9 cellular contexts compared by ENCODE assay signal in genomic region chr2:159617080-159617479, GRCh38. TPM values are rescaled to one million over a fixed set of nuclear protein-coding genes. Genes with fewer than 3 reads are reported as not detected.
A peak's percentile ranks its signal among the peaks of the same experiment; 100 is the strongest.
DNase-seq lines count a peak whose midpoint lies in the region; ATAC-seq and TF ChIP-seq lines count a peak whose summit lies in the region.
"Had no signal": no experiment of that assay in that cellular context is flagged by ENCODE, and none has a peak within 500 bp of the region (broad histone marks: within the 10 kb centered on the region; RNA-seq: fewer than 3 reads in every experiment).

No MANE protein-coding gene starts in this region.

- H3K4me3 Mint-ChIP-seq in glutamatergic neuron (ENCODE audit: unreplicated experiment), result peak overlapping the region; percentile 98
- no peak overlapping the region for H3K4me3 Mint-ChIP-seq in stimulated activated naive CD8-positive, alpha-beta T cell treated with anti-CD3 and anti-CD28 coated beads, Interleukin-15, amount 100 ng/mL, for 72 hours

- no peaks in the 10 kb centered on the region for H3K9me3 ChIP-seq in SJCRH30 (replicated peaks)
- no peaks in the 10 kb centered on the region for H3K9me3 ChIP-seq in prostate gland

- WGBS in prostate gland, result 15% methylated on average over 4 of the region's 4 CpGs

- no peaks in the 10 kb centered on the region for H3K27me3 ChIP-seq in SJCRH30
- no peaks in the 10 kb centered on the region for H3K27me3 ChIP-seq in prostate gland (replicated peaks; ENCODE audit: insufficient read depth)

- peak overlapping the region; percentile 98 for H3K27ac ChIP-seq in SJCRH30
- H3K27ac ChIP-seq in prostate gland, result peak overlapping the region; percentile 98 to 99

- peaks cover 10% of the 10 kb centered on the region for H3K36me3 Mint-ChIP-seq in glutamatergic neuron (ENCODE audit: unreplicated experiment)

- peak overlapping the region; percentile 93 for H3K4me3 ChIP-seq in SJCRH30
- H3K4me3 ChIP-seq in prostate gland, result peak overlapping the region; percentile 70 to 76

- peak; percentile 57 for DNase-seq in DMS53 (lab: John Stamatoyannopoulos, UW)
- peak in 1 of 2 experiments; percentile 32 for DNase-seq in SJCRH30
- DNase-seq in glutamatergic neuron, result no peak
- DNase-seq in prostate gland (ENCODE audit: low spot score), result no peak
- DNase-seq in 8988T, result no peak
- no peak for DNase-seq in stimulated activated naive CD8-positive, alpha-beta T cell treated with anti-CD3 and anti-CD28 coated beads, Interleukin-15, amount 100 ng/mL, for 72 hours
- no peak for DNase-seq in activated CD4-positive, CD25-positive, alpha-beta regulatory T cell treated with anti-CD3 and anti-CD28 coated beads, Interleukin-2, amount 50 U/mL, for 72 hours
- DNase-seq: activated naive CD4-positive, alpha-beta T cell treated with anti-CD3 and anti-CD28 coated beads for 36 hours had no signal

- H3K27me3 Mint-ChIP-seq in glutamatergic neuron (ENCODE audit: unreplicated experiment), result peaks cover 21% of the 10 kb centered on the region
- peaks cover 7% of the 10 kb centered on the region for H3K27me3 Mint-ChIP-seq in stimulated activated naive CD8-positive, alpha-beta T cell treated with anti-CD3 and anti-CD28 coated beads, Interleukin-15, amount 100 ng/mL, for 72 hours

- ATAC-seq in stimulated activated naive CD8-positive, alpha-beta T cell treated with anti-CD3 and anti-CD28 coated beads, Interleukin-15, amount 100 ng/mL, for 72 hours, result no peak
- no peak for ATAC-seq in HG03039 (IDR thresholded peaks at IDR 0.05; ENCODE audit: unreplicated experiment)

- intact Hi-C loops in prostate gland (cut with DNase I), result loop anchor here (5.0 to 10.0 kb wide), 2 partner anchors 95 to 178 kb away; partner anchors contain the start of genes CD302 and MARCHF7

- TF ChIP-seq CTCF in glutamatergic neuron (IDR thresholded peaks at IDR 0.05; ENCODE audit: partially characterized antibody, unreplicated experiment) (no peak), prostate gland (IDR thresholded peaks at IDR 0.05) (no peak)

- peaks cover 15% of the 10 kb centered on the region for H3K4me1 ChIP-seq in SJCRH30
- no peaks in the 10 kb centered on the region for H3K4me1 ChIP-seq in prostate gland (replicated peaks)

- peaks cover 11% of the 10 kb centered on the region for H3K4me1 Mint-ChIP-seq in glutamatergic neuron (ENCODE audit: low read depth, unreplicated experiment)
- H3K4me1 Mint-ChIP-seq in stimulated activated naive CD8-positive, alpha-beta T cell treated with anti-CD3 and anti-CD28 coated beads, Interleukin-15, amount 100 ng/mL, for 72 hours, result peaks cover 13% of the 10 kb centered on the region

- peak overlapping the region; percentile 99 for H3K27ac Mint-ChIP-seq in glutamatergic neuron (ENCODE audit: unreplicated experiment)
- H3K27ac Mint-ChIP-seq in stimulated activated naive CD8-positive, alpha-beta T cell treated with anti-CD3 and anti-CD28 coated beads, Interleukin-15, amount 100 ng/mL, for 72 hours, result no peak overlapping the region
- H3K27ac Mint-ChIP-seq: activated naive CD4-positive, alpha-beta T cell treated with anti-CD3 and anti-CD28 coated beads for 36 hours had no signal

- peaks cover 25% of the 10 kb centered on the region for H3K9me3 Mint-ChIP-seq in glutamatergic neuron (ENCODE audit: unreplicated experiment)
- H3K9me3 Mint-ChIP-seq in stimulated activated naive CD8-positive, alpha-beta T cell treated with anti-CD3 and anti-CD28 coated beads, Interleukin-15, amount 100 ng/mL, for 72 hours, result no peaks in the 10 kb centered on the region
- H3K9me3 Mint-ChIP-seq: activated naive CD4-positive, alpha-beta T cell treated with anti-CD3 and anti-CD28 coated beads for 36 hours had no signal

- H3K36me3 ChIP-seq in SJCRH30 (no peaks in the 10 kb centered on the region), prostate gland (no peaks in the 10 kb centered on the region)

- TF ChIP-seq POLR2A in prostate gland (IDR thresholded peaks at IDR 0.05), result no peak

RNA-seq across cellular contexts. Expression of gene BAZ2B, which starts 0.7 kb away (rescaled TPM):
- total RNA-seq in SJCRH30 (2014; rRNA removed; shearing (Covaris generic)), result 27.4 and 38.5 TPM in 2 replicates
- 226 TPM for total RNA-seq in glutamatergic neuron (ENCODE audit: unreplicated experiment)
- total RNA-seq in prostate gland, result 10 to 100 TPM; 60.8 to 84.5 TPM
